ENCODE assay signal across 20 cellular contexts in genomic region chr5:137315534-137316345, GRCh38.
A peak's percentile ranks its signal among the peaks of the same experiment; 100 is the strongest.
DNase-seq lines count a peak whose midpoint lies in the region; ATAC-seq and TF ChIP-seq lines count a peak whose summit lies in the region.
"Had no signal": no experiment of that assay in that cellular context is flagged by ENCODE, and none has a peak within 500 bp of the region (broad histone marks: within the 10 kb centered on the region; RNA-seq: fewer than 3 reads in every experiment).

No MANE protein-coding gene starts in this region.

- H3K4me1 ChIP-seq in gastroesophageal sphincter = peaks cover 0 to 16% (median 0%) of the 10 kb centered on the region in 3 donors

- H3K36me3 ChIP-seq in gastroesophageal sphincter = no peaks in the 10 kb centered on the region

- ATAC-seq in gastroesophageal sphincter (peak; percentile 62), HG03354 (IDR thresholded peaks at IDR 0.05; ENCODE audit: poor library complexity, severe bottlenecking, unreplicated experiment) (no peak), HG03025 (IDR thresholded peaks at IDR 0.05; ENCODE audit: low FRiP score, unreplicated experiment) (no peak)

- TF ChIP-seq CTCF in 22Rv1 (IDR thresholded peaks at IDR 0.05) (no peak), LNCaP clone FGC (IDR thresholded peaks at IDR 0.05; ENCODE audit: control insufficient read depth, extremely low read depth, insufficient read depth) (no peak), gastroesophageal sphincter (IDR thresholded peaks at IDR 0.05) (no peak)

- no peak for TF ChIP-seq EP300 in gastroesophageal sphincter (IDR thresholded peaks at IDR 0.05)

- H3K9me3 ChIP-seq in gastroesophageal sphincter = no peaks in the 10 kb centered on the region

- DNase-seq in LNCaP clone FGC (ENCODE audit: low read depth) = peak; percentile 48
- DNase-seq in pons (ENCODE audit: low spot score) = peak; percentile 15
- DNase-seq in NCI-H446 (lab: John Stamatoyannopoulos, UW) = no peak
- DNase-seq in NCI-H2029 (lab: John Stamatoyannopoulos, UW) = no peak
- DNase-seq: ACHN; AML-193; COR-L47; HCEC 1CT; KBM-7; NCI-H1417 treated with DMSO at 0.1 percent for 48 hours; NCI-H1930; NCI-H2227 treated with DMSO at 0.1 percent for 48 hours; NCI-H526 treated with DMSO at 0.1 percent for 48 hours; NK-92 treated with Interleukin-12 subunit alpha and Interleukin-12 subunit beta, amount 100 ng/mL, for 24 hours; OCI-M1 had no signal

- no peak overlapping the region for H3K4me3 ChIP-seq in LNCaP clone FGC (ENCODE audit: low read depth, low read length)
- H3K4me3 ChIP-seq in gastroesophageal sphincter = no peak overlapping the region
- H3K4me3 ChIP-seq: GM23248 had no signal

- TF ChIP-seq POLR2A in gastroesophageal sphincter (IDR thresholded peaks at IDR 0.05) = no peak

- H3K27me3 ChIP-seq in gastroesophageal sphincter = no peaks in the 10 kb centered on the region

- H3K27ac ChIP-seq in 22Rv1 = peak overlapping the region; percentile 29
- H3K27ac ChIP-seq in gastroesophageal sphincter = no peak overlapping the region
- H3K27ac ChIP-seq: GM23248 had no signal

- 68 to 100% methylated on average over 1 to 5 of the region's 8 CpGs for WGBS in gastroesophageal sphincter (ENCODE audit: low coverage in 1 of 2), 2 donors

Comparison
In these comparisons a context has a peak if more than half of its experiments do, and no peak if none do; other contexts are left out.
1. DNase-seq: peak in LNCaP clone FGC (single experiment) and pons (single experiment); none in NCI-H446 (0 of 2) and NCI-H2029 (single experiment).